ENCODE assay signal across 22 cellular contexts in the genomic region with DNA sequence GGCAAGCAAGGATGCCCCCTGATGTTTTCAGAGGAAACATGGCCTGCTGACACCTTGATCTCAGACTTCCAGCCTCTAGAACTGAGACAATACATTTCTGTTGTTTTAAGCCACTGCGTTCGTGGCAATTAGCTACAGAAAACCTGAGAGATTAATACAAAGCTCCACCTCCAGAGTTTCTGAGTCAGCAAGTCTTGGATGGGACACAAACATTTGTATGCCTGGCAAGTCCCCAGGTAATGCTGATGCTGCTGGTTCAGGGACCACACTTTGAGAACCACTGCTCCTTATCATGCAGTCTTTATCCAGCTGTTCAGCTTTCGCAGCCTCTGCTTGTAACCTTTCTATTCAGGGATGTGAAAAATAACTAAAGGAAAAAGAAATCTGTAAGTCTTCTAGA.
DNase-seq lines count a peak whose midpoint lies in the region; ATAC-seq, FAIRE-seq and TF ChIP-seq lines count a peak whose summit lies in the region.
"Had no signal": no experiment of that assay in that cellular context is flagged by ENCODE, and none has a peak within 500 bp of the region (broad histone marks: within the 10 kb centered on the region; RNA-seq: fewer than 3 reads in every experiment).

No MANE protein-coding gene starts in this region.

- no peak overlapping the region for H3K9ac ChIP-seq in MM.1S (ENCODE audit: low read length)
- no peak overlapping the region for H3K9ac ChIP-seq in endothelial cell of umbilical vein (replicated peaks; ENCODE audit: extremely low read depth, insufficient read depth, low read length)

- H3K9me3 ChIP-seq in AG04450 (ENCODE audit: control insufficient read depth, insufficient read depth, low read length) (no peaks in the 10 kb centered on the region), MM.1S (replicated peaks; ENCODE audit: insufficient read depth, low read length) (no peaks in the 10 kb centered on the region), endothelial cell of umbilical vein (replicated peaks; ENCODE audit: control insufficient read depth, insufficient read depth, low read length) (no peaks in the 10 kb centered on the region)
- H3K9me3 ChIP-seq: A549, SJCRH30 had no signal

- no peak for DNase-seq in AG04450 (ENCODE audit: low read depth, low spot score)
- DNase-seq in MM.1S: peak; percentile 32
- peak; percentile 37 for DNase-seq in astrocyte of the cerebellum (ENCODE audit: low read depth)
- peak; percentile 43 for DNase-seq in endothelial cell of umbilical vein (ENCODE audit: low read depth, low spot score)
- no peak for DNase-seq in cortex of kidney (lab: John Stamatoyannopoulos, UW)
- no peak for DNase-seq in activated CD4-positive, CD25-positive, alpha-beta regulatory T cell (lab: John Stamatoyannopoulos, UW)
- DNase-seq: CD4-positive, CD25-positive, alpha-beta regulatory T cell; EL; GF-D8; KBM-7; NCI-H1048; NCI-H1417 treated with DMSO at 0.1 percent for 48 hours; NCI-H187; NCI-H446; NCI-H526 treated with DMSO at 0.1 percent for 48 hours; SJCRH30 had no signal

- no peak overlapping the region for H2AFZ ChIP-seq in MM.1S (ENCODE audit: low read length)
- H2AFZ ChIP-seq in endothelial cell of umbilical vein (ENCODE audit: low read depth, low read length): no peak overlapping the region

- dilution Hi-C loops in endothelial cell of umbilical vein (cut with MboI; ENCODE audit: extremely low pct_ligation_motif_present, low sequenced_read_pairs): no loop called here

- BruUV-seq in endothelial cell of umbilical vein (replicated peaks; lab: Mats Ljungman, UMichigan): no TSS peak

- H3K36me3 ChIP-seq in MM.1S (replicated peaks; ENCODE audit: insufficient read depth, low read length) (no peaks in the 10 kb centered on the region), endothelial cell of umbilical vein (ENCODE audit: control insufficient read depth in 2 of 2, extremely low read depth in 1 of 2, insufficient read depth in 2 of 2, low read length in 2 of 2) (no peaks in the 10 kb centered on the region)
- H3K36me3 ChIP-seq: SJCRH30 had no signal

- H3K27me3 ChIP-seq in AG04450 (ENCODE audit: control insufficient read depth, insufficient read depth, low read length): no peaks in the 10 kb centered on the region
- no peaks in the 10 kb centered on the region for H3K27me3 ChIP-seq in MM.1S (replicated peaks; ENCODE audit: insufficient read depth, low read length)
- no peaks in the 10 kb centered on the region for H3K27me3 ChIP-seq in endothelial cell of umbilical vein (ENCODE audit: control insufficient read depth in 2 of 2, insufficient read depth in 2 of 2, low read length in 2 of 2)
- H3K27me3 ChIP-seq: SJCRH30 had no signal

- H3F3A ChIP-seq in MM.1S (ENCODE audit: insufficient read depth, low read length): no peaks in the 10 kb centered on the region

- H3K27ac ChIP-seq in AG04450 (ENCODE audit: low read depth, low read length) (peak overlapping the region; percentile 25), MM.1S (ENCODE audit: low read length) (no peak overlapping the region), endothelial cell of umbilical vein (ENCODE audit: insufficient read depth, low read depth, low read length) (no peak overlapping the region)
- H3K27ac ChIP-seq: A549, HL-60, SJCRH30 had no signal

- H3K79me2 ChIP-seq in MM.1S (ENCODE audit: low read length): no peaks in the 10 kb centered on the region
- no peaks in the 10 kb centered on the region for H3K79me2 ChIP-seq in endothelial cell of umbilical vein (ENCODE audit: control insufficient read depth, insufficient read depth, low read length)

- TF ChIP-seq POLR2A in endothelial cell of umbilical vein (IDR thresholded peaks at IDR 0.05; ENCODE audit: low read depth, low read length): no peak

- ATAC-seq in HG03565 (IDR thresholded peaks at IDR 0.05; ENCODE audit: unreplicated experiment): no peak
- ATAC-seq in HG02870 (IDR thresholded peaks at IDR 0.05; ENCODE audit: unreplicated experiment): no peak
- ATAC-seq: A549, Panc1 had no signal

- POLR2A ChIA-PET in AG04450 (lab: Yijun Ruan, JAX) (no interaction called here), endothelial cell of umbilical vein (lab: Charles Lee) (no interaction called here)

- H3K4me1 ChIP-seq in MM.1S (ENCODE audit: low read length) (no peaks in the 10 kb centered on the region), endothelial cell of umbilical vein (ENCODE audit: control insufficient read depth, extremely low read depth, insufficient read depth, low read length) (no peaks in the 10 kb centered on the region)
- H3K4me1 ChIP-seq: A549 had no signal

- H4K20me1 ChIP-seq in MM.1S (ENCODE audit: insufficient read depth, low read length) (no peaks in the 10 kb centered on the region), endothelial cell of umbilical vein (replicated peaks; ENCODE audit: control insufficient read depth, extremely low read depth, insufficient read depth, low read length) (no peaks in the 10 kb centered on the region)

- no peak for TF ChIP-seq CTCF in AG04450 (IDR thresholded peaks at IDR 0.05; ENCODE audit: low read depth, low read length)
- TF ChIP-seq CTCF in MM.1S (IDR thresholded peaks at IDR 0.05; ENCODE audit: low read length): no peak
- TF ChIP-seq CTCF in astrocyte of the cerebellum (IDR thresholded peaks at IDR 0.05; ENCODE audit: low read depth, low read length, missing control alignments): no peak
- no peak for TF ChIP-seq CTCF in endothelial cell of umbilical vein (IDR thresholded peaks at IDR 0.05; ENCODE audit: extremely low read depth in 1 of 2, insufficient read depth in 1 of 2, low read depth in 1 of 2, low read length in 2 of 2)

- in situ Hi-C loops in astrocyte of the cerebellum (cut with HindIII; ENCODE audit: low sequenced_read_pairs): no loop called here

- no peaks in the 10 kb centered on the region for H3K9me1 ChIP-seq in endothelial cell of umbilical vein (replicated peaks; ENCODE audit: control insufficient read depth, extremely low read depth, insufficient read depth, low read length)

- no peaks in the 10 kb centered on the region for H3K9me2 ChIP-seq in MM.1S (replicated peaks; ENCODE audit: insufficient read depth, low read length)

- H3K4me2 ChIP-seq in MM.1S (ENCODE audit: low read depth, low read length) (no peak overlapping the region), endothelial cell of umbilical vein (ENCODE audit: insufficient read depth, low read length) (no peak overlapping the region)
- H3K4me2 ChIP-seq: A549 had no signal

- FAIRE-seq in endothelial cell of umbilical vein (lab: Jason Lieb, UNC): no peak
- FAIRE-seq: A549, H54 had no signal

- no peak overlapping the region for H3K4me3 ChIP-seq in AG04450 (ENCODE audit: low read depth, low read length)
- H3K4me3 ChIP-seq in MM.1S (ENCODE audit: low read length): no peak overlapping the region
- no peak overlapping the region for H3K4me3 ChIP-seq in astrocyte of the cerebellum (ENCODE audit: low read depth, low read length)
- no peak overlapping the region for H3K4me3 ChIP-seq in endothelial cell of umbilical vein (replicated peaks in 1 of 3; ENCODE audit: insufficient read depth in 1 of 3, low read depth in 1 of 3, low read length in 3 of 3)
- H3K4me3 ChIP-seq: A549, SJCRH30 had no signal

- CTCF ChIA-PET in AG04450 (lab: Charles Lee) (no interaction called here), endothelial cell of umbilical vein (lab: Charles Lee) (no interaction called here)

- intact Hi-C loops in endothelial cell of umbilical vein (cut with micrococcal nuclease): no loop called here

TF ChIP-seq in endothelial cell of umbilical vein, 7 proteins besides CTCF, POLR2A, EP300 and RAD21:
- TF ChIP-seq GATA2 (IDR thresholded peaks at IDR 0.05; ENCODE audit: insufficient read depth, insufficient read length, low read depth, low read length): no peak
- no peak for TF ChIP-seq MYC (IDR thresholded peaks at IDR 0.05; ENCODE audit: low read depth, low read length)
- TF ChIP-seq JUN (IDR thresholded peaks at IDR 0.05; ENCODE audit: borderline replicate concordance, insufficient read depth, insufficient read length, low read depth): no peak
- no peak for TF ChIP-seq MAX (IDR thresholded peaks at IDR 0.05; ENCODE audit: insufficient read depth, insufficient read length)
- no peak for TF ChIP-seq FOS (IDR thresholded peaks at IDR 0.05; ENCODE audit: borderline replicate concordance, insufficient read depth, low read length)
- no peak for TF ChIP-seq POLR2AphosphoS5 (IDR thresholded peaks at IDR 0.05; ENCODE audit: insufficient read depth, low read depth, low read length)
- TF ChIP-seq EZH2 (IDR thresholded peaks at IDR 0.05; ENCODE audit: borderline replicate concordance, low read depth, low read length, severe bottlenecking): no peak

Comparison
In these comparisons a context has a peak if more than half of its experiments do, and no peak if none do; other contexts are left out.
1. DNase-seq: peak in MM.1S (single experiment), astrocyte of the cerebellum (single experiment) and endothelial cell of umbilical vein (single experiment); none in AG04450 (single experiment), cortex of kidney (single experiment) and activated CD4-positive, CD25-positive, alpha-beta regulatory T cell (0 of 4).